1 cellular context compared by ENCODE assay signal in genomic region chr7:50142421-50143113, GRCh38.
A peak's percentile ranks its signal among the peaks of the same experiment; 100 is the strongest.
TF ChIP-seq lines count a peak whose summit lies in the region.

No MANE protein-coding gene starts in this region.

TF ChIP-seq in K562, 482 proteins besides CTCF, POLR2A, EP300 and RAD21 (continued from another document):
- TF ChIP-seq, protein P1, sequence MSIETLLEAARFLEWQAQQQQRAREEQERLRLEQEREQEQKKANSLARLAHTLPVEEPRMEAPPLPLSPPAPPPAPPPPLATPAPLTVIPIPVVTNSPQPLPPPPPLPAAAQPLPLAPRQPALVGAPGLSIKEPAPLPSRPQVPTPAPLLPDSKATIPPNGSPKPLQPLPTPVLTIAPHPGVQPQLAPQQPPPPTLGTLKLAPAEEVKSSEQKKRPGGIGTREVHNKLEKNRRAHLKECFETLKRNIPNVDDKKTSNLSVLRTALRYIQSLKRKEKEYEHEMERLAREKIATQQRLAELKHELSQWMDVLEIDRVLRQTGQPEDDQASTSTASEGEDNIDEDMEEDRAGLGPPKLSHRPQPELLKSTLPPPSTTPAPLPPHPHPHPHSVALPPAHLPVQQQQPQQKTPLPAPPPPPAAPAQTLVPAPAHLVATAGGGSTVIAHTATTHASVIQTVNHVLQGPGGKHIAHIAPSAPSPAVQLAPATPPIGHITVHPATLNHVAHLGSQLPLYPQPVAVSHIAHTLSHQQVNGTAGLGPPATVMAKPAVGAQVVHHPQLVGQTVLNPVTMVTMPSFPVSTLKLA (conservative IDR thresholded peaks at IDR 0.05), result 0 out of 4 replicates have a peak, but pooled peaks of 1 of the 2 experiments have one; percentile 16
- TF ChIP-seq POLR2H (tag; IDR thresholded peaks at IDR 0.05; ENCODE audit: low read depth) (0 out of 2 replicates have a peak, but pooled peaks have one; percentile 23), ILF3 (IDR thresholded peaks at IDR 0.05; ENCODE audit: borderline replicate concordance) (no peak), ZNF212 (CRISPR knock-in tag; IDR thresholded peaks at IDR 0.05) (no peak), PHTF2 (CRISPR knock-in tag; IDR thresholded peaks at IDR 0.05) (no peak), ZNF121 (CRISPR knock-in tag; conservative IDR thresholded peaks at IDR 0.05) (no peak), ZNF407 (IDR thresholded peaks at IDR 0.05; ENCODE audit: low read depth) (no peak), SMC3 (conservative IDR thresholded peaks at IDR 0.05; ENCODE audit: insufficient read depth, low read depth, low read length) (peak; percentile 52; the same call in 1 of the 2 replicates), ARID3A (IDR thresholded peaks at IDR 0.05; ENCODE audit: borderline replicate concordance, low read depth, low read length) (peak; percentile 94; the same call in 1 of the 2 replicates)
